Comparison of ENCODE assay signal across 9 cellular contexts in genomic region chr7:149753370-149754233, GRCh38. TPM values are rescaled to one million over a fixed set of nuclear protein-coding genes. Genes with fewer than 3 reads are reported as not detected.
DNase-seq lines count a peak whose midpoint lies in the region; ATAC-seq, FAIRE-seq and TF ChIP-seq lines count a peak whose summit lies in the region.
"Had no signal": no experiment of that assay in that cellular context is flagged by ENCODE, and none has a peak within 500 bp of the region (broad histone marks: within the 10 kb centered on the region; RNA-seq: fewer than 3 reads in every experiment).

No MANE protein-coding gene starts in this region.

- 8% methylated on average over 16 of the region's 20 CpGs for WGBS in HepG2 (ENCODE audit: low lambda C conversion rate)

- H4K20me1 ChIP-seq in HepG2 (ENCODE audit: insufficient read depth, low read length): no peaks in the 10 kb centered on the region

- intact Hi-C loops in HepG2 (cut with micrococcal nuclease; ENCODE audit: unreplicated experiment) (loop anchor here (1.0 kb wide), 2 partner anchors 47 to 91 kb away; no protein-coding TSS in a partner anchor), left colon (cut with DNase I, micrococcal nuclease) (no loop called here)

- no peak overlapping the region for H3K9ac ChIP-seq in HepG2 (ENCODE audit: insufficient read depth, low read depth, low read length)

- in situ Hi-C loops in astrocyte of the spinal cord (cut with HindIII; ENCODE audit: low sequenced_read_pairs): no loop called here
- in situ Hi-C loops in HepG2 (cut with HindIII; ENCODE audit: extremely low pct_ligation_motif_present, low pct_unique_long_range_greater_than_20kb): loop anchor here (5.0 kb wide), 1 partner anchor 91 kb away; no protein-coding TSS in a partner anchor

- TF ChIP-seq EP300 in HepG2 (IDR thresholded peaks at IDR 0.05; ENCODE audit: low read depth in 2 of 2, low read length in 2 of 2) (no peak), HepG2 (CRISPR knock-in tag; IDR thresholded peaks at IDR 0.05; ENCODE audit: borderline replicate concordance) (no peak)

- no peaks in the 10 kb centered on the region for H3K79me2 ChIP-seq in HepG2 (ENCODE audit: insufficient read depth, low read length)

- ATAC-seq in HepG2 (peak; percentile 89), GM19395 (IDR thresholded peaks at IDR 0.05; ENCODE audit: unreplicated experiment) (no peak), GM18505 (IDR thresholded peaks at IDR 0.05; ENCODE audit: unreplicated experiment) (no peak), left colon (no peak), HG03457 (IDR thresholded peaks at IDR 0.05; ENCODE audit: unreplicated experiment) (no peak)

- FAIRE-seq in HepG2 (lab: Jason Lieb, UNC): peak; percentile 77

- TF ChIP-seq POLR2A in HepG2 (IDR thresholded peaks at IDR 0.05; ENCODE audit: insufficient read depth in 1 of 2, low read depth in 2 of 2, low read length in 2 of 2) (no peak), GM18505 (IDR thresholded peaks at IDR 0.05; ENCODE audit: borderline replicate concordance, extremely low read depth, insufficient read depth, insufficient read length) (no peak)

- H3K4me3 ChIP-seq in HFF-Myc (replicated peaks; ENCODE audit: low read depth, low read length): no peak overlapping the region
- H3K4me3 ChIP-seq in astrocyte of the spinal cord (ENCODE audit: low read depth, low read length): no peak overlapping the region
- H3K4me3 ChIP-seq in HepG2 (replicated peaks in 1 of 3; ENCODE audit: insufficient read depth in 1 of 3, low read depth in 2 of 3, low read length in 3 of 3): no peak overlapping the region

- H2AFZ ChIP-seq in HepG2 (ENCODE audit: low read length): no peak overlapping the region

- H3K27me3 ChIP-seq in HepG2 (ENCODE audit: control insufficient read depth in 1 of 2, insufficient read depth in 2 of 2, low read length in 2 of 2): peaks cover 2 to 10% of the 10 kb centered on the region in 2 experiments; a peak in 2 of 5 replicates

- H3K27ac ChIP-seq in HepG2 (ENCODE audit: extremely low read length, insufficient read depth, low read length): no peak overlapping the region

- peaks cover 1% of the 10 kb centered on the region; the same call in 1 of the 2 replicates for H3K4me1 ChIP-seq in HepG2 (ENCODE audit: insufficient read depth, low read length)

- CTCF ChIA-PET in HepG2 (lab: Yijun Ruan, JAX; ENCODE audit: low intra/inter-chr PET ratio, low total read pairs): interaction anchor here (1.5 kb wide), 1 partner anchor 91 kb away, joined by 11 read pairs; no protein-coding TSS in a partner anchor

- no peak overlapping the region for H3K4me2 ChIP-seq in HepG2 (ENCODE audit: low read depth, low read length)

- no peaks in the 10 kb centered on the region for H3K9me3 ChIP-seq in HepG2 (ENCODE audit: low read length)

- peak; percentile 67 for TF ChIP-seq CTCF in HFF-Myc (IDR thresholded peaks at IDR 0.05; ENCODE audit: low read depth, low read length, missing control alignments)
- peak; percentile 84 for TF ChIP-seq CTCF in astrocyte of the spinal cord (IDR thresholded peaks at IDR 0.05; ENCODE audit: low read depth, low read length)
- peak; percentile 81 for TF ChIP-seq CTCF in HepG2 (CRISPR knock-in tag; IDR thresholded peaks at IDR 0.05)

- 0 out of 2 replicates have a peak, but pooled peaks have one; percentile 8 for TF ChIP-seq RAD21 in HepG2 (CRISPR knock-in tag; IDR thresholded peaks at IDR 0.05)

- POLR2A ChIA-PET in HepG2 (lab: Yijun Ruan, JAX): no interaction called here

- peak; percentile 61 for DNase-seq in AG20443 (ENCODE audit: low spot score)
- DNase-seq in HFF-Myc (ENCODE audit: extremely low read depth, low read depth): no peak
- peak; percentile 20 for DNase-seq in astrocyte of the spinal cord (ENCODE audit: low read depth, low spot score)
- DNase-seq in HepG2 (ENCODE audit: low spot score): peak; percentile 35
- no peak for DNase-seq in left colon
- DNase-seq: activated B cell treated with CpG ODN at 0.5 μM for 24 hours had no signal

- no TSS peak for BruUV-seq in HepG2 (replicated peaks; lab: Mats Ljungman, UMichigan)

- no peaks in the 10 kb centered on the region for H3K36me3 ChIP-seq in HepG2 (replicated peaks in 1 of 2; ENCODE audit: control insufficient read depth in 1 of 2, insufficient read depth in 2 of 2, low read length in 2 of 2)

TF ChIP-seq in HepG2, 621 proteins besides CTCF, POLR2A, EP300 and RAD21 (continues in another document):
- no peak for TF ChIP-seq PLRG1 (conservative IDR thresholded peaks at IDR 0.05)
- no peak for TF ChIP-seq SCMH1 (CRISPR knock-in tag; IDR thresholded peaks at IDR 0.05; ENCODE audit: borderline replicate concordance)
- no peak for TF ChIP-seq ZSCAN22 (CRISPR knock-in tag; IDR thresholded peaks at IDR 0.05)
- TF ChIP-seq KDM2A (CRISPR knock-in tag; IDR thresholded peaks at IDR 0.05; ENCODE audit: borderline replicate concordance, low read depth): 0 out of 2 replicates have a peak, but pooled peaks have one; percentile 40
- peak; percentile 64; the same call in 1 of the 2 replicates for TF ChIP-seq SMC3 (IDR thresholded peaks at IDR 0.05; ENCODE audit: low read length)
- no peak for TF ChIP-seq PRMT3 (CRISPR knock-in tag; IDR thresholded peaks at IDR 0.05; ENCODE audit: borderline replicate concordance, low read depth)
- TF ChIP-seq RARA (CRISPR knock-in tag; IDR thresholded peaks at IDR 0.05): peak; percentile 39
- TF ChIP-seq THAP7 (CRISPR knock-in tag; IDR thresholded peaks at IDR 0.05): no peak
- peak; percentile 51; the same call in 1 of the 2 replicates for TF ChIP-seq CEBPB (IDR thresholded peaks at IDR 0.05; ENCODE audit: borderline replicate concordance, low read depth, low read length)
- no peak for TF ChIP-seq HNRNPH1 (optimal IDR thresholded peaks at IDR 0.05; ENCODE audit: low read depth, low read length)
- no peak for TF ChIP-seq MAFG (CRISPR knock-in tag; IDR thresholded peaks at IDR 0.05)
- no peak for TF ChIP-seq THYN1 (CRISPR knock-in tag; IDR thresholded peaks at IDR 0.05; ENCODE audit: borderline replicate concordance, low read depth)
- TF ChIP-seq CEBPG (CRISPR knock-in tag; IDR thresholded peaks at IDR 0.05): 0 out of 2 replicates have a peak, but pooled peaks have one; percentile 4
- TF ChIP-seq XRCC5 (optimal IDR thresholded peaks at IDR 0.05; ENCODE audit: low read length): peak; percentile 66
- TF ChIP-seq GRHL1 (CRISPR knock-in tag; conservative IDR thresholded peaks at IDR 0.05): no peak

RNA-seq across cellular contexts. Expression of gene ZNF467, which starts 19.8 kb away (rescaled TPM):
- total RNA-seq in HepG2 (2016; rRNA removed; fragmentation: Illumina TruSeq; extraction: Trizol) (not detected in 2 replicates), left colon (1 to 10 TPM; 1.5 to 6.0 TPM)
- total RNA-seq in HepG2 (2016; cell fraction: cytosol; rRNA removed; fragmentation: Illumina TruSeq; extraction: Trizol; ENCODE audit: low read depth): not detected in 2 replicates
- not detected in 2 replicates for total RNA-seq in HepG2 (2016; cell fraction: insoluble cytoplasmic fraction; rRNA removed; fragmentation: Illumina TruSeq; extraction: Trizol)
- total RNA-seq in HepG2 (2016; cell fraction: membrane; rRNA removed; fragmentation: Illumina TruSeq; extraction: Trizol): not detected in 2 replicates
- total RNA-seq in HepG2 (2016; cell fraction: nucleus; rRNA removed; fragmentation: Illumina TruSeq; extraction: Trizol): not detected in 2 replicates
- 0.03 TPM in 1 of 2 replicates, not detected in the other for polyA plus RNA-seq in HepG2 (2011; rRNA removed)
- 0.01 and 0.04 TPM in 2 replicates for polyA plus RNA-seq in HepG2 (2011; cell fraction: cytosol; rRNA removed)
- polyA plus RNA-seq in HepG2 (2011; cell fraction: nucleus; rRNA removed): 0.27 and 0.28 TPM in 2 replicates
- not detected in 2 replicates for polyA plus RNA-seq in HepG2 (2012)
- 0.05 and 0.08 TPM in 2 replicates for polyA plus RNA-seq in HepG2 (2016; cell fraction: cytosol; fragmentation: Illumina TruSeq; extraction: Trizol; ENCODE audit: low read depth)
- not detected in 2 replicates for polyA plus RNA-seq in HepG2 (2016; cell fraction: insoluble cytoplasmic fraction; fragmentation: Illumina TruSeq; extraction: Trizol; ENCODE audit: low read depth)
- polyA plus RNA-seq in HepG2 (2016; cell fraction: membrane; fragmentation: Illumina TruSeq; extraction: Trizol; ENCODE audit: low read depth): not detected in 2 replicates
- polyA plus RNA-seq in HepG2 (2016; cell fraction: nucleus; fragmentation: Illumina TruSeq; extraction: Trizol; ENCODE audit: insufficient read depth, low read depth): not detected in 2 replicates
- 0.06 TPM in 1 of 2 replicates, not detected in the other for polyA minus RNA-seq in HepG2 (2011; rRNA and poly(A)+ RNA removed; ENCODE audit: low replicate concordance)
- polyA minus RNA-seq in HepG2 (2011; cell fraction: cytosol; rRNA and poly(A)+ RNA removed): not detected in 2 replicates
- not detected in 2 replicates for polyA minus RNA-seq in HepG2 (2011; cell fraction: nucleus; rRNA and poly(A)+ RNA removed)

Comparison
In these comparisons a context has a peak if more than half of its experiments do, and no peak if none do; other contexts are left out.
1. DNase-seq: peak in AG20443 (single experiment), astrocyte of the spinal cord (single experiment) and HepG2 (single experiment); none in HFF-Myc (single experiment) and left colon (0 of 2).
2. Peak in every context shown above with its lines, with median percentiles within 50 percentile points of each other: CTCF ChIP-seq.